Comparison of ENCODE assay signal across 12 cellular contexts in the genomic region with DNA sequence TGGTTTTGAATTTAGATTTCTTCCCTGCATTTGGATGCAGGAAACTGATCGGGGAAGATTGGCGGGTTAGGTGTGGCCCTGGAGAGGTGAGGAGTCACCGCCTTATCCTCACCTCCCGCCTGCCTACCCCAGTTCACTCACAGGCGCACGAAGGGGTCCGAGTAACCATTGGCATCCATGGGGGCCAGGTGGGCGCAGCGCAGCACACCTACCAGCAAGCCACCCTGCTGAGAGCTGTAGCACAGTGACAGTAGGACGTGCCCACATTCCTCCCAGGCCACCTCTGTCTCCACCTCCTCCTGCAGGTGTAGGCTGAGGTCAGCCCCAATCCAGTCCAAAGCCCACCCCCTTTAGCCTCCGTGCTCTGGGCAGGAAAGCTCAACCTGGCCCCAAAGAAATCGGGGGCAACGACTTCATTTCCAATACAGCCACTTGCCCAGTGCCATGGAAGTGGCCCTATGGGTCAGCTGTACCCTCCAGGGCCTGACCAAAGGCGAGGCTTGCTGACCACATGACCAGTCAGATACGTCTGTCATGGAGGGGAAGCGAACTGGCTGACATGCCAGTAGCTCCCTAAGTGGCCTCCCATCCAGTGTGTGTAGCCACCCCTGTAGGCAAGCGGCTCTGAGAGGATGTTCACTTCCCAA. TPM values are rescaled to one million over a fixed set of nuclear protein-coding genes. Genes with fewer than 3 reads are reported as not detected.
DNase-seq lines count a peak whose midpoint lies in the region; ATAC-seq and TF ChIP-seq lines count a peak whose summit lies in the region.
"Had no signal": no experiment of that assay in that cellular context is flagged by ENCODE, and none has a peak within 500 bp of the region (broad histone marks: within the 10 kb centered on the region; RNA-seq: fewer than 3 reads in every experiment).

No MANE protein-coding gene starts in this region.

- H3K27me3 Mint-ChIP-seq in activated naive CD4-positive, alpha-beta T cell treated with anti-CD3 and anti-CD28 coated beads for 36 hours (ENCODE audit: low read depth), result no peaks in the 10 kb centered on the region
- peaks cover 11% of the 10 kb centered on the region for H3K27me3 Mint-ChIP-seq in activated naive CD8-positive, alpha-beta T cell treated with anti-CD3 and anti-CD28 coated beads for 36 hours

- H3K4me3 Mint-ChIP-seq in activated naive CD4-positive, alpha-beta T cell treated with anti-CD3 and anti-CD28 coated beads for 36 hours, result peak overlapping the region; percentile 80
- peak overlapping the region; percentile 74 for H3K4me3 Mint-ChIP-seq in activated naive CD8-positive, alpha-beta T cell treated with anti-CD3 and anti-CD28 coated beads for 36 hours

- CTCF ChIA-PET in activated naive CD4-positive, alpha-beta T cell treated with anti-CD3 and anti-CD28 coated beads for 36 hours (lab: Charles Lee), result interaction anchor here (1.0 to 6.0 kb wide), 6 partner anchors 13 to 42 kb away, joined by 3 to 46 read pairs (median 6); partner anchors contain the start of genes GSTP1 and NUDT8

- ATAC-seq in lung (ENCODE audit: insufficient read depth, low FRiP score), result no peak
- no peak for ATAC-seq in HG02798 (IDR thresholded peaks at IDR 0.05; ENCODE audit: poor library complexity, unreplicated experiment)
- ATAC-seq in HG02981 (IDR thresholded peaks at IDR 0.05; ENCODE audit: unreplicated experiment), result no peak

- TF ChIP-seq POLR2A in thyroid gland (IDR thresholded peaks at IDR 0.05), result no peak

- H3K4me3 ChIP-seq in lung, result no peak overlapping the region
- no peak overlapping the region for H3K4me3 ChIP-seq in thyroid gland (replicated peaks in 1 of 3)
- H3K4me3 ChIP-seq: MG63 had no signal

- TF ChIP-seq CTCF in lung (IDR thresholded peaks at IDR 0.05; ENCODE audit: control extremely low read depth, extremely low read depth) (no peak), thyroid gland (IDR thresholded peaks at IDR 0.05) (no peak)

- no peak for DNase-seq in activated naive CD4-positive, alpha-beta T cell treated with anti-CD3 and anti-CD28 coated beads for 36 hours
- no peak for DNase-seq in activated naive CD4-positive, alpha-beta T cell treated with anti-CD3 and anti-CD28 coated beads, Interleukin-2, amount 50 U/mL, for 16 hours
- no peak for DNase-seq in activated naive CD8-positive, alpha-beta T cell treated with anti-CD3 and anti-CD28 coated beads for 36 hours
- DNase-seq in lung (ENCODE audit: low spot score) (no peak), thyroid gland (no peak), AML-193 (lab: John Stamatoyannopoulos, UW) (no peak)

- peaks cover 0 to 7% of the 10 kb centered on the region in 2 donors for H3K4me1 ChIP-seq in lung (ENCODE audit: control insufficient read depth in 2 of 2, insufficient read depth in 2 of 2, low read length in 2 of 2)
- H3K4me1 ChIP-seq in thyroid gland, result peaks cover 20 to 39% of the 10 kb centered on the region in 2 donors

- H3K27ac Mint-ChIP-seq in activated naive CD4-positive, alpha-beta T cell treated with anti-CD3 and anti-CD28 coated beads for 36 hours, result peak overlapping the region; percentile 98
- peak overlapping the region; percentile 95 for H3K27ac Mint-ChIP-seq in activated naive CD8-positive, alpha-beta T cell treated with anti-CD3 and anti-CD28 coated beads for 36 hours

- H3K36me3 ChIP-seq in lung (ENCODE audit: control insufficient read depth in 2 of 2, insufficient read depth in 2 of 2, low read length in 2 of 2), result peaks cover 0 to 37% of the 10 kb centered on the region in 2 donors
- peaks cover 21 to 30% of the 10 kb centered on the region in 2 donors for H3K36me3 ChIP-seq in thyroid gland

- H3K9me3 Mint-ChIP-seq in activated naive CD4-positive, alpha-beta T cell treated with anti-CD3 and anti-CD28 coated beads for 36 hours, result no peaks in the 10 kb centered on the region
- H3K9me3 Mint-ChIP-seq in activated naive CD8-positive, alpha-beta T cell treated with anti-CD3 and anti-CD28 coated beads for 36 hours, result no peaks in the 10 kb centered on the region

- intact Hi-C loops in activated naive CD4-positive, alpha-beta T cell treated with anti-CD3 and anti-CD28 coated beads for 36 hours (cut with micrococcal nuclease), result loop anchor here (10.0 kb wide), 1 partner anchor 421 kb away; the partner anchor contains the start of genes NDUFS8 and TCIRG1
- intact Hi-C loops in thyroid gland (cut with DNase I), result no loop called here

- H3K27me3 ChIP-seq in lung (ENCODE audit: control insufficient read depth, insufficient read depth) (no peaks in the 10 kb centered on the region), thyroid gland (no peaks in the 10 kb centered on the region)
- H3K27me3 ChIP-seq: MG63 had no signal

- H3K4me1 Mint-ChIP-seq in activated naive CD4-positive, alpha-beta T cell treated with anti-CD3 and anti-CD28 coated beads for 36 hours (ENCODE audit: low read depth), result peaks cover 29% of the 10 kb centered on the region
- peaks cover 21% of the 10 kb centered on the region for H3K4me1 Mint-ChIP-seq in activated naive CD8-positive, alpha-beta T cell treated with anti-CD3 and anti-CD28 coated beads for 36 hours

- H3K36me3 Mint-ChIP-seq in activated naive CD4-positive, alpha-beta T cell treated with anti-CD3 and anti-CD28 coated beads for 36 hours (ENCODE audit: low read depth), result peaks cover 17% of the 10 kb centered on the region
- H3K36me3 Mint-ChIP-seq in activated naive CD8-positive, alpha-beta T cell treated with anti-CD3 and anti-CD28 coated beads for 36 hours, result peaks cover 7% of the 10 kb centered on the region

- H3K9me3 ChIP-seq in lung (ENCODE audit: control insufficient read depth in 2 of 2, insufficient read depth in 1 of 2, low read length in 1 of 2) (no peaks in the 10 kb centered on the region), thyroid gland (no peaks in the 10 kb centered on the region)
- H3K9me3 ChIP-seq: MG63 had no signal

- peak overlapping the region; percentile 3 to 52 for H3K27ac ChIP-seq in lung (ENCODE audit: low read depth in 1 of 2, low read length in 1 of 2)
- peak overlapping the region; percentile 54 to 88 (median 79) for H3K27ac ChIP-seq in thyroid gland

- WGBS in lung, 2 donors, result 81 to 84% methylated on average over 17 of the region's 17 CpGs
- 92 to 94% methylated on average over 14 to 15 of the region's 17 CpGs for WGBS in thyroid gland, 2 donors

RNA-seq across cellular contexts. Expression of gene NDUFV1, which starts 6.7 kb away (rescaled TPM):
- 100 to 1,000 TPM; 347 to 356 TPM for total RNA-seq in activated naive CD4-positive, alpha-beta T cell treated with anti-CD3 and anti-CD28 coated beads for 36 hours
- total RNA-seq in activated naive CD8-positive, alpha-beta T cell treated with anti-CD3 and anti-CD28 coated beads for 36 hours, result 100 to 1,000 TPM; 317 to 321 TPM
- total RNA-seq in lung (100 to 1,000 TPM; 144 to 191 TPM), thyroid gland (100 to 1,000 TPM; 323 to 401 (median 356) TPM)
- polyA plus RNA-seq in lung, result 100 to 1,000 TPM; 113 to 137 TPM

RNA-seq across cellular contexts. Expression of gene NUDT8, which starts 16.3 kb away (rescaled TPM):
- 10 to 100 TPM; 29.7 to 30.4 TPM for total RNA-seq in activated naive CD4-positive, alpha-beta T cell treated with anti-CD3 and anti-CD28 coated beads for 36 hours
- total RNA-seq in activated naive CD8-positive, alpha-beta T cell treated with anti-CD3 and anti-CD28 coated beads for 36 hours, result 10 to 100 TPM; 30.2 to 31.0 TPM
- total RNA-seq in lung (10 to 100 TPM in 1 of 2 donors, 1 to 10 TPM in 1; 6.3 to 19.9 TPM), thyroid gland (10 to 100 TPM; 16.7 to 67.7 (median 51.1) TPM)
- polyA plus RNA-seq in lung, result 10 to 100 TPM; 12.1 to 22.3 TPM
- polyA plus RNA-seq: neural cell had no signal

RNA-seq across cellular contexts. Expression of gene TBX10, which starts 26.1 kb away (rescaled TPM):
- total RNA-seq in activated naive CD4-positive, alpha-beta T cell treated with anti-CD3 and anti-CD28 coated beads for 36 hours, result not detected
- not detected for total RNA-seq in activated naive CD8-positive, alpha-beta T cell treated with anti-CD3 and anti-CD28 coated beads for 36 hours
- not detected for total RNA-seq in lung
- not detected for polyA plus RNA-seq in lung
- not detected for total RNA-seq in thyroid gland
- total RNA-seq: fibroblast of lung, RPMI7951 had no signal
- polyA plus RNA-seq: fibroblast of lung, neural cell had no signal

RNA-seq across cellular contexts. Expression of gene GSTP1, which starts 29.8 kb away (rescaled TPM):
- 100 to 1,000 TPM; 398 to 403 TPM for total RNA-seq in activated naive CD4-positive, alpha-beta T cell treated with anti-CD3 and anti-CD28 coated beads for 36 hours
- 100 to 1,000 TPM; 452 to 465 TPM for total RNA-seq in activated naive CD8-positive, alpha-beta T cell treated with anti-CD3 and anti-CD28 coated beads for 36 hours
- 100 to 1,000 TPM; 632 to 928 TPM for total RNA-seq in lung
- polyA plus RNA-seq in lung, result 1,000 to 10,000 TPM; 1,119 to 2,206 TPM
- 1,000 to 10,000 TPM in 3 of 4 donors, 100 to 1,000 TPM in 1; 877 to 4,013 (median 1,716) TPM for total RNA-seq in thyroid gland

RNA-seq across cellular contexts. Expression of gene ACY3, which starts 37.1 kb away (rescaled TPM):
- not detected for total RNA-seq in activated naive CD4-positive, alpha-beta T cell treated with anti-CD3 and anti-CD28 coated beads for 36 hours
- total RNA-seq in activated naive CD8-positive, alpha-beta T cell treated with anti-CD3 and anti-CD28 coated beads for 36 hours, result under 1 TPM; 0.27 to 0.70 TPM
- total RNA-seq in lung (under 1 TPM in 1 of 2 donors, not detected in 1; 0.58 TPM), thyroid gland (not detected)
- under 1 TPM; 0.42 to 0.73 TPM for polyA plus RNA-seq in lung
- total RNA-seq: fibroblast of lung had no signal
- polyA plus RNA-seq: fibroblast of lung, neural cell had no signal
